8 cellular contexts compared by ENCODE assay signal in the genomic region with DNA sequence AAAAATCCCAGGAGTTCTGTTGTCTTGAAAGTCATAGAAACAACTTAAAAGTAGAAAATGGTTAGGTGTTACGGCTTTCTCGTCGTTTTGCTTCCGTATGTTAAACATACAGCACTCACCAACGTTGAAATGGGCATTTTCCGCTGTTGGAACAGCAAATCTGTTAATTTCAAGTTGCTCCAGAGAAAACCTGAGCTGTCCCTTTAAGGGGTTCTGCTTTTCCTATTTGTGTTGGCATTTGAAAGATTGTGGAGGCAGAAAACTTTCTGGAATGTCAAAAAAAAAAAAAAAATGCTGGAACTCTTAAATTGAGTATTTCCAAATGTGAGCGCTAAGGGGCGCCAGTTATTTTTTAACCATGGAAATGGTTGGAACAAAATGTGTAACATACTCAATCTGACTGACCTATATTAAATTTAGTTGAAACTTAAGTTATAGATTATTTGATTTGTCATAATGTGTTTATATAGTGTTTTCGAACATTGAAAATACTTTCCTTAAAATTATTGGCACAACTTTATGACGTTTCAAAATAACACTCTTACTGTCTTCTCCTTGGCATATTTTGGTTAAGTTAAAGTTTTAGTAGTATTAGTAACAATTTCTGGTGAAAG. TPM values are rescaled to one million over a fixed set of nuclear protein-coding genes. Genes with fewer than 3 reads are reported as not detected.
DNase-seq lines count a peak whose midpoint lies in the region; ATAC-seq and TF ChIP-seq lines count a peak whose summit lies in the region.

No MANE protein-coding gene starts in this region.

- DNase-seq in NCI-H345 (lab: John Stamatoyannopoulos, UW): peak; percentile 26
- DNase-seq in NCI-H345 treated with DMSO at 0.1 percent for 48 hours (lab: John Stamatoyannopoulos, UW; ENCODE audit: unreplicated experiment): no peak
- DNase-seq in LNCaP clone FGC (ENCODE audit: low read depth): no peak
- peak; percentile 38 for DNase-seq in WERI-Rb-1
- DNase-seq in endothelial cell (ENCODE audit: low spot score): peak; percentile 53
- DNase-seq in mucosa of gallbladder (ENCODE audit: low spot score): peak; percentile 72
- DNase-seq in upper lobe of right lung: no peak

- TF ChIP-seq CTCF in LNCaP clone FGC (IDR thresholded peaks at IDR 0.05; ENCODE audit: control insufficient read depth, extremely low read depth, insufficient read depth): peak; percentile 42
- no peak for TF ChIP-seq CTCF in WERI-Rb-1 (IDR thresholded peaks at IDR 0.05; ENCODE audit: low read depth, low read length)
- TF ChIP-seq CTCF in endothelial cell (IDR thresholded peaks at IDR 0.05; ENCODE audit: unreplicated experiment): peak; percentile 84
- peak; percentile 72 for TF ChIP-seq CTCF in upper lobe of right lung (IDR thresholded peaks at IDR 0.05)

- H3K4me1 Mint-ChIP-seq in endothelial cell (ENCODE audit: unreplicated experiment): peaks cover 39% of the 10 kb centered on the region

- H3K4me3 ChIP-seq in LNCaP clone FGC (ENCODE audit: low read depth, low read length) (peak overlapping the region; percentile 82), WERI-Rb-1 (ENCODE audit: low read depth, low read length) (no peak overlapping the region), upper lobe of right lung (peak overlapping the region; percentile 83)

- peak overlapping the region; percentile 100 for H3K27ac Mint-ChIP-seq in endothelial cell (ENCODE audit: unreplicated experiment)

- H3K9me3 Mint-ChIP-seq in endothelial cell (ENCODE audit: unreplicated experiment): no peaks in the 10 kb centered on the region

- intact Hi-C loops in upper lobe of right lung (cut with DNase I): no loop called here

- H3K4me3 Mint-ChIP-seq in endothelial cell (ENCODE audit: unreplicated experiment): peak overlapping the region; percentile 100

- H3K36me3 ChIP-seq in WERI-Rb-1 (no peaks in the 10 kb centered on the region), upper lobe of right lung (no peaks in the 10 kb centered on the region)

- H3K9me3 ChIP-seq in WERI-Rb-1 (ENCODE audit: severe bottlenecking) (no peaks in the 10 kb centered on the region), upper lobe of right lung (no peaks in the 10 kb centered on the region)

- H3K27ac ChIP-seq in WERI-Rb-1 (no peak overlapping the region), upper lobe of right lung (peak overlapping the region; percentile 95)

- H3K36me3 Mint-ChIP-seq in endothelial cell (ENCODE audit: low read depth, unreplicated experiment): peaks cover 15% of the 10 kb centered on the region

- H3K27me3 ChIP-seq in WERI-Rb-1 (ENCODE audit: insufficient read depth, low read depth, severe bottlenecking) (no peaks in the 10 kb centered on the region), upper lobe of right lung (no peaks in the 10 kb centered on the region)

- peaks cover 42% of the 10 kb centered on the region for H3K4me1 ChIP-seq in upper lobe of right lung

- ATAC-seq in upper lobe of right lung (no peak), HG02678 (IDR thresholded peaks at IDR 0.05; ENCODE audit: unreplicated experiment) (no peak)

- H3K27me3 Mint-ChIP-seq in endothelial cell (ENCODE audit: unreplicated experiment): peaks cover 16% of the 10 kb centered on the region

RNA-seq across cellular contexts. Expression of gene QKI, which starts 2.2 kb away (rescaled TPM):
- total RNA-seq in endothelial cell (ENCODE audit: unreplicated experiment) (326 TPM), mucosa of gallbladder (80.0 TPM), upper lobe of right lung (234 TPM)

Comparison
In these comparisons a context has a peak if more than half of its experiments do, and no peak if none do; other contexts are left out.
1. DNase-seq: peak in NCI-H345 (single experiment), WERI-Rb-1 (single experiment), endothelial cell (single experiment) and mucosa of gallbladder (single experiment); none in NCI-H345 treated with DMSO at 0.1 percent for 48 hours (single experiment), LNCaP clone FGC (single experiment) and upper lobe of right lung (single experiment).